ENCODE assay signal across 9 cellular contexts in genomic region chr11:110479445-110480101, GRCh38. TPM values are rescaled to one million over a fixed set of nuclear protein-coding genes. Genes with fewer than 3 reads are reported as not detected.
DNase-seq lines count a peak whose midpoint lies in the region; ATAC-seq, FAIRE-seq and TF ChIP-seq lines count a peak whose summit lies in the region.
"Had no signal": no experiment of that assay in that cellular context is flagged by ENCODE, and none has a peak within 500 bp of the region (broad histone marks: within the 10 kb centered on the region; RNA-seq: fewer than 3 reads in every experiment).

No MANE protein-coding gene starts in this region.

- TF ChIP-seq CTCF in epithelial cell of esophagus (IDR thresholded peaks at IDR 0.05; ENCODE audit: insufficient read depth, low read depth, low read length, missing control alignments), result no peak

- no peak overlapping the region for H3K4me3 ChIP-seq in epithelial cell of esophagus (ENCODE audit: low read length)
- H3K4me3 ChIP-seq: uterus had no signal

- no peak for ATAC-seq in GM21723 (IDR thresholded peaks at IDR 0.05; ENCODE audit: unreplicated experiment)

- peak; percentile 31 for FAIRE-seq in HTR-8/SVneo (lab: Jason Lieb, UNC)

- DNase-seq in HTR-8/SVneo (ENCODE audit: insufficient read length, low spot score) (no peak), NCI-H748 treated with DMSO at 0.1 percent for 48 hours (lab: John Stamatoyannopoulos, UW) (peak; percentile 70), epithelial cell of esophagus (ENCODE audit: low read depth) (peak; percentile 25), renal cortical epithelial cell (ENCODE audit: low read depth) (peak; percentile 19), HCEC 1CT (no peak), iPS-NIHi11 (ENCODE audit: low spot score) (no peak)
- DNase-seq: activated CD4-positive, alpha-beta T cell treated with anti-CD3 and anti-CD28 coated beads, Interleukin-2, amount 50 U/mL, for 1 hour; uterus had no signal

RNA-seq across cellular contexts. Expression of gene FDX1, which starts 49.8 kb away (rescaled TPM):
- total RNA-seq in renal cortical epithelial cell, result 13.6 and 17.5 TPM in 2 replicates

Comparison
In these comparisons a context has a peak if more than half of its experiments do, and no peak if none do; other contexts are left out.
1. DNase-seq: peak in NCI-H748 treated with DMSO at 0.1 percent for 48 hours (single experiment), epithelial cell of esophagus (single experiment) and renal cortical epithelial cell (single experiment); none in HTR-8/SVneo (single experiment), HCEC 1CT (single experiment) and iPS-NIHi11 (single experiment).